ENCODE assay signal across 8 cellular contexts in the genomic region with DNA sequence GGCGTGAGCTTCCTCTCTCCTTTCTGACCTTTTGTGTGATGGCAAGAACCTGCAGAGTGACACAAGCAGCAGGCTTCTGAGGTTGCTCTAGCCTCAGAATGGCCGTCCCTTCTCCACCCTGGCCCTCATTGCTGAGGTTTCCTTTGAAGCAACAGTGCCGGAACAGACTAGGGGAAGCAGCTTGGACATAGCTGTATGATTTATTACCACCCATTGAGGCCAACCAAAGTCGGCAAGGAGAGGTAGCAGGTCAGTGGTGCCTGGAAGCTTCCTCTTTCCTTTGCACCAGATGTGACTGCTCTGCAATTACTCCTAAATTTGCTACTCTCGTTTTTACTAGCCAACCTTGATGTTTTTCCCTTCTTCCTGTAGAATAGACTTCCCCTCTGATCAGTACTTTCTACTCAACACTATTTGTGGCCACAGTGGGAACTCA. TPM values are rescaled to one million over a fixed set of nuclear protein-coding genes. Genes with fewer than 3 reads are reported as not detected.
A peak's percentile ranks its signal among the peaks of the same experiment; 100 is the strongest.
DNase-seq lines count a peak whose midpoint lies in the region; ATAC-seq and TF ChIP-seq lines count a peak whose summit lies in the region.

No MANE protein-coding gene starts in this region.

- H3K4me3 ChIP-seq in gastroesophageal sphincter (no peak overlapping the region), neural progenitor cell (no peak overlapping the region)

- no peak for DNase-seq in activated T-cell treated with anti-CD3 and anti-CD28 coated beads, Interleukin-2, amount 50 U/mL, for 24 hours
- no peak for DNase-seq in activated T-cell treated with anti-CD3 and anti-CD28 coated beads, Interleukin-2, amount 50 U/mL, for 4 hours
- DNase-seq in NOMO-1 (lab: John Stamatoyannopoulos, UW; ENCODE audit: unreplicated experiment in 2 of 2), result peak; percentile 95 to 100
- no peak for DNase-seq in type B pancreatic cell (ENCODE audit: extremely low spot score, unreplicated experiment)
- DNase-seq in NCI-H2171 (lab: John Stamatoyannopoulos, UW), result no peak
- DNase-seq in posterior vena cava (ENCODE audit: low spot score), result no peak
- no peak for DNase-seq in neural progenitor cell (ENCODE audit: low spot score)

- H3K27ac Mint-ChIP-seq in activated T-cell treated with anti-CD3 and anti-CD28 coated beads, Interleukin-2, amount 50 U/mL, for 24 hours, result peak overlapping the region; percentile 61
- H3K27ac Mint-ChIP-seq in type B pancreatic cell, result peak overlapping the region; percentile 19
- H3K27ac Mint-ChIP-seq in neural progenitor cell, result no peak overlapping the region

- no peak for TF ChIP-seq POLR2A in gastroesophageal sphincter (IDR thresholded peaks at IDR 0.05)

- peaks cover 83% of the 10 kb centered on the region for H3K4me1 Mint-ChIP-seq in activated T-cell treated with anti-CD3 and anti-CD28 coated beads, Interleukin-2, amount 50 U/mL, for 24 hours (ENCODE audit: low read depth)
- peaks cover 72% of the 10 kb centered on the region for H3K4me1 Mint-ChIP-seq in activated T-cell treated with anti-CD3 and anti-CD28 coated beads, Interleukin-2, amount 50 U/mL, for 4 hours (ENCODE audit: low read depth)
- H3K4me1 Mint-ChIP-seq in type B pancreatic cell (ENCODE audit: unreplicated experiment) (peaks cover 31% of the 10 kb centered on the region), neural progenitor cell (no peaks in the 10 kb centered on the region)

- H3K4me1 ChIP-seq in gastroesophageal sphincter (peaks cover 3 to 89% (median 16%) of the 10 kb centered on the region in 3 donors), neural progenitor cell (peaks cover 3% of the 10 kb centered on the region)

- H4K20me1 ChIP-seq in neural progenitor cell (ENCODE audit: low read depth), result peaks cover 12% of the 10 kb centered on the region

- H3K4me3 Mint-ChIP-seq in activated T-cell treated with anti-CD3 and anti-CD28 coated beads, Interleukin-2, amount 50 U/mL, for 24 hours, result no peak overlapping the region
- H3K4me3 Mint-ChIP-seq in activated T-cell treated with anti-CD3 and anti-CD28 coated beads, Interleukin-2, amount 50 U/mL, for 4 hours, result no peak overlapping the region
- H3K4me3 Mint-ChIP-seq in type B pancreatic cell, result no peak overlapping the region
- no peak overlapping the region for H3K4me3 Mint-ChIP-seq in neural progenitor cell

- H3K9ac ChIP-seq in neural progenitor cell, result no peak overlapping the region

- peaks cover 82% of the 10 kb centered on the region for H3K79me2 ChIP-seq in neural progenitor cell (ENCODE audit: low read depth)

- TF ChIP-seq EP300 in gastroesophageal sphincter (IDR thresholded peaks at IDR 0.05), result no peak

- peak overlapping the region in 3 of 4 donors; percentile 54 to 77 (median 64) for H3K27ac ChIP-seq in gastroesophageal sphincter
- H3K27ac ChIP-seq in neural progenitor cell, result no peak overlapping the region

- H3K9me3 Mint-ChIP-seq in activated T-cell treated with anti-CD3 and anti-CD28 coated beads, Interleukin-2, amount 50 U/mL, for 24 hours, result no peaks in the 10 kb centered on the region
- no peaks in the 10 kb centered on the region for H3K9me3 Mint-ChIP-seq in activated T-cell treated with anti-CD3 and anti-CD28 coated beads, Interleukin-2, amount 50 U/mL, for 4 hours
- no peaks in the 10 kb centered on the region for H3K9me3 Mint-ChIP-seq in type B pancreatic cell
- H3K9me3 Mint-ChIP-seq in neural progenitor cell, result no peaks in the 10 kb centered on the region

- no peaks in the 10 kb centered on the region for H3K27me3 Mint-ChIP-seq in activated T-cell treated with anti-CD3 and anti-CD28 coated beads, Interleukin-2, amount 50 U/mL, for 24 hours
- H3K27me3 Mint-ChIP-seq in activated T-cell treated with anti-CD3 and anti-CD28 coated beads, Interleukin-2, amount 50 U/mL, for 4 hours (ENCODE audit: low read depth), result no peaks in the 10 kb centered on the region
- H3K27me3 Mint-ChIP-seq in type B pancreatic cell (no peaks in the 10 kb centered on the region), neural progenitor cell (ENCODE audit: insufficient read depth, low read depth) (peaks cover 5% of the 10 kb centered on the region)

- no peak for ATAC-seq in activated T-cell treated with anti-CD3 and anti-CD28 coated beads, Interleukin-2, amount 50 U/mL, for 4 hours
- no peak for ATAC-seq in gastroesophageal sphincter

- TF ChIP-seq CTCF in gastroesophageal sphincter (IDR thresholded peaks at IDR 0.05) (no peak), type B pancreatic cell (conservative IDR thresholded peaks at IDR 0.05) (no peak), neural progenitor cell (IDR thresholded peaks at IDR 0.05) (no peak)

- no peaks in the 10 kb centered on the region for H3K9me3 ChIP-seq in gastroesophageal sphincter
- no peaks in the 10 kb centered on the region for H3K9me3 ChIP-seq in neural progenitor cell (ENCODE audit: low read depth)

- no peaks in the 10 kb centered on the region for H3F3A ChIP-seq in neural progenitor cell (ENCODE audit: low read depth)

- H2AFZ ChIP-seq in neural progenitor cell (replicated peaks), result no peak overlapping the region

- WGBS in gastroesophageal sphincter (ENCODE audit: low coverage in 1 of 2), 2 donors, result 0 to 44% methylated on average over 1 to 2 of the region's 5 CpGs

- peaks cover 56% of the 10 kb centered on the region for H3K36me3 Mint-ChIP-seq in activated T-cell treated with anti-CD3 and anti-CD28 coated beads, Interleukin-2, amount 50 U/mL, for 24 hours (ENCODE audit: low read depth)
- H3K36me3 Mint-ChIP-seq in activated T-cell treated with anti-CD3 and anti-CD28 coated beads, Interleukin-2, amount 50 U/mL, for 4 hours (ENCODE audit: insufficient read depth), result peaks cover 9% of the 10 kb centered on the region
- H3K36me3 Mint-ChIP-seq in type B pancreatic cell (peaks cover 5% of the 10 kb centered on the region), neural progenitor cell (peaks cover 16% of the 10 kb centered on the region)

- H3K4me2 ChIP-seq in neural progenitor cell, result no peak overlapping the region

- intact Hi-C loops in posterior vena cava (cut with DNase I), result no loop called here

- no peaks in the 10 kb centered on the region for H3K27me3 ChIP-seq in gastroesophageal sphincter
- H3K27me3 ChIP-seq in neural progenitor cell, result no peaks in the 10 kb centered on the region

- H3K36me3 ChIP-seq in gastroesophageal sphincter (no peaks in the 10 kb centered on the region), neural progenitor cell (no peaks in the 10 kb centered on the region)

RNA-seq across cellular contexts. Expression of a gene that starts 31.4 kb away (rescaled TPM):
- 10 to 100 TPM; 72.0 to 87.9 (median 72.3) TPM for total RNA-seq in activated T-cell treated with anti-CD3 and anti-CD28 coated beads, Interleukin-2, amount 50 U/mL, for 4 hours
- total RNA-seq in gastroesophageal sphincter (10 to 100 TPM; 27.6 to 43.6 (median 38.4) TPM), type B pancreatic cell (ENCODE audit: low replicate concordance) (26.6 and 27.6 TPM in 2 replicates), posterior vena cava (10 to 100 TPM; 23.5 to 43.6 TPM), neural progenitor cell (ENCODE audit: low replicate concordance) (35.3 and 38.1 TPM in 2 replicates)

Comparison
In these comparisons a context has a peak if more than half of its experiments do, and no peak if none do; other contexts are left out.
1. DNase-seq: peak in NOMO-1 (2 of 2); none in activated T-cell treated with anti-CD3 and anti-CD28 coated beads, Interleukin-2, amount 50 U/mL, for 24 hours (single experiment), activated T-cell treated with anti-CD3 and anti-CD28 coated beads, Interleukin-2, amount 50 U/mL, for 4 hours (single experiment), type B pancreatic cell (single experiment), NCI-H2171 (single experiment), posterior vena cava (single experiment) and neural progenitor cell (single experiment).